14 cellular contexts compared by ENCODE assay signal in genomic region chr20:64076061-64076997, GRCh38. TPM values are rescaled to one million over a fixed set of nuclear protein-coding genes. Genes with fewer than 3 reads are reported as not detected.
DNase-seq lines count a peak whose midpoint lies in the region; ATAC-seq and TF ChIP-seq lines count a peak whose summit lies in the region.
"Had no signal": no experiment of that assay in that cellular context is flagged by ENCODE, and none has a peak within 500 bp of the region (broad histone marks: within the 10 kb centered on the region; RNA-seq: fewer than 3 reads in every experiment).

No MANE protein-coding gene starts in this region.

- POLR2A ChIA-PET in naive thymus-derived CD8-positive, alpha-beta T cell (lab: Charles Lee), result interaction anchor here (0.6 to 4.7 kb wide), 8 partner anchors 9 to 120 kb away, joined by 3 to 47 read pairs (median 13); partner anchors contain the start of genes TCEA2 and UCKL1

- peaks cover 3% of the 10 kb centered on the region for H3K36me3 Mint-ChIP-seq in CD4-positive, CD25-positive, alpha-beta regulatory T cell
- no peaks in the 10 kb centered on the region for H3K36me3 Mint-ChIP-seq in activated naive CD8-positive, alpha-beta T cell
- peaks cover 0 to 33% (median 0%) of the 10 kb centered on the region in 3 donors for H3K36me3 Mint-ChIP-seq in naive thymus-derived CD8-positive, alpha-beta T cell

- in situ Hi-C loops in ACHN (cut with HindIII; ENCODE audit: low pct_ligation_motif_present, low pct_unique_long_range_greater_than_20kb, low sequenced_read_pairs), result no loop called here

- DNase-seq in CD4-positive, CD25-positive, alpha-beta regulatory T cell, result no peak
- DNase-seq in naive thymus-derived CD8-positive, alpha-beta T cell, result no peak
- DNase-seq in ACHN (no peak), NCI-H2227 (lab: John Stamatoyannopoulos, UW; ENCODE audit: unreplicated experiment) (no peak)
- DNase-seq: mammary epithelial cell; NCI-H1092 treated with DMSO at 0.1 percent for 48 hours; NCI-H510A; stimulated activated CD4-positive, alpha-beta T cell treated with anti-CD3 and anti-CD28 coated beads, Interleukin-2, amount 100 ng/mL, for 48 hours; stimulated activated naive CD4-positive, alpha-beta T cell treated with Interleukin-2 at 50 U/mL for 16 hours had no signal

- peaks cover 20% of the 10 kb centered on the region for H3K36me3 ChIP-seq in CD4-positive, CD25-positive, alpha-beta regulatory T cell (ENCODE audit: control insufficient read depth, insufficient read depth, low read length)
- H3K36me3 ChIP-seq: pancreas had no signal

- peak overlapping the region; percentile 68 for H3K27ac ChIP-seq in CD4-positive, CD25-positive, alpha-beta regulatory T cell (ENCODE audit: insufficient read depth, low read length, poor library complexity, severe bottlenecking)
- H3K27ac ChIP-seq: pancreas had no signal

- peak overlapping the region; percentile 29 to 93 (median 48) for H3K4me3 Mint-ChIP-seq in CD4-positive, CD25-positive, alpha-beta regulatory T cell
- H3K4me3 Mint-ChIP-seq in activated naive CD8-positive, alpha-beta T cell, result no peak overlapping the region
- H3K4me3 Mint-ChIP-seq in naive thymus-derived CD8-positive, alpha-beta T cell, result peak overlapping the region in 9 of 10 donors; percentile 14 to 95 (median 39)

- H3K4me3 ChIP-seq in CD4-positive, CD25-positive, alpha-beta regulatory T cell (ENCODE audit: low read depth, low read length), result no peak overlapping the region
- H3K4me3 ChIP-seq in GM12875 (ENCODE audit: low read depth, low read length), result peak overlapping the region; percentile 71

- no peaks in the 10 kb centered on the region for H3K27me3 ChIP-seq in CD4-positive, CD25-positive, alpha-beta regulatory T cell (ENCODE audit: control insufficient read depth, insufficient read depth, low read length)
- H3K27me3 ChIP-seq: pancreas had no signal

- TF ChIP-seq CTCF in GM12875 (IDR thresholded peaks at IDR 0.05; ENCODE audit: borderline replicate concordance, insufficient read depth, low read depth, low read length), result no peak

- peak overlapping the region in 1 of 3 donors; percentile 66 for H3K27ac Mint-ChIP-seq in CD4-positive, CD25-positive, alpha-beta regulatory T cell
- H3K27ac Mint-ChIP-seq in activated naive CD8-positive, alpha-beta T cell, result peak overlapping the region; percentile 79
- H3K27ac Mint-ChIP-seq in naive thymus-derived CD8-positive, alpha-beta T cell, result peak overlapping the region in 8 of 10 donors; percentile 15 to 88 (median 60)

- no peak for ATAC-seq in CD4-positive, CD25-positive, alpha-beta regulatory T cell (ENCODE audit: low read depth in 2 of 2)
- ATAC-seq in naive thymus-derived CD8-positive, alpha-beta T cell, result no peak
- ATAC-seq in GM21447 (IDR thresholded peaks at IDR 0.05; ENCODE audit: unreplicated experiment) (no peak), HG03442 (IDR thresholded peaks at IDR 0.05; ENCODE audit: unreplicated experiment) (no peak)
- ATAC-seq: pancreas had no signal

- peaks cover 0 to 36% (median 8%) of the 10 kb centered on the region in 4 donors for H3K4me1 Mint-ChIP-seq in CD4-positive, CD25-positive, alpha-beta regulatory T cell
- H3K4me1 Mint-ChIP-seq in activated naive CD8-positive, alpha-beta T cell (ENCODE audit: low read depth), result peaks cover 16% of the 10 kb centered on the region
- H3K4me1 Mint-ChIP-seq in naive thymus-derived CD8-positive, alpha-beta T cell, result peaks cover 9 to 48% (median 36%) of the 10 kb centered on the region in 4 donors

- no peaks in the 10 kb centered on the region for H3K9me3 ChIP-seq in CD4-positive, CD25-positive, alpha-beta regulatory T cell (ENCODE audit: control insufficient read depth in 2 of 2, low read length in 2 of 2)
- H3K9me3 ChIP-seq: pancreas had no signal

- H3K4me1 ChIP-seq in CD4-positive, CD25-positive, alpha-beta regulatory T cell (ENCODE audit: control insufficient read depth, insufficient read depth, low read length, poor library complexity, severe bottlenecking), result peaks cover 38% of the 10 kb centered on the region

- H3K9me3 Mint-ChIP-seq in CD4-positive, CD25-positive, alpha-beta regulatory T cell, result no peaks in the 10 kb centered on the region
- no peaks in the 10 kb centered on the region for H3K9me3 Mint-ChIP-seq in activated naive CD8-positive, alpha-beta T cell (ENCODE audit: low read depth)
- no peaks in the 10 kb centered on the region for H3K9me3 Mint-ChIP-seq in naive thymus-derived CD8-positive, alpha-beta T cell

- no peaks in the 10 kb centered on the region for H3K27me3 Mint-ChIP-seq in CD4-positive, CD25-positive, alpha-beta regulatory T cell
- no peaks in the 10 kb centered on the region for H3K27me3 Mint-ChIP-seq in activated naive CD8-positive, alpha-beta T cell
- H3K27me3 Mint-ChIP-seq in naive thymus-derived CD8-positive, alpha-beta T cell, result no peaks in the 10 kb centered on the region

RNA-seq across cellular contexts. Expression of gene RGS19, which starts 3.0 kb away (rescaled TPM):
- total RNA-seq in CD4-positive, CD25-positive, alpha-beta regulatory T cell, result 50.7 TPM
- 100 to 1,000 TPM in 2 of 4 donors, 10 to 100 TPM in 2; 79.4 to 105 (median 95.0) TPM for polyA plus RNA-seq in CD4-positive, CD25-positive, alpha-beta regulatory T cell
- total RNA-seq in naive thymus-derived CD8-positive, alpha-beta T cell, result 10 to 100 TPM; 16.9 to 20.7 TPM
- 10 to 100 TPM; 50.9 to 67.5 (median 59.4) TPM for polyA plus RNA-seq in naive thymus-derived CD8-positive, alpha-beta T cell

RNA-seq across cellular contexts. Expression of gene OPRL1, which starts 3.6 kb away (rescaled TPM):
- 1.3 TPM for total RNA-seq in CD4-positive, CD25-positive, alpha-beta regulatory T cell
- polyA plus RNA-seq in CD4-positive, CD25-positive, alpha-beta regulatory T cell, result 1 to 10 TPM in 1 of 4 donors, under 1 TPM in 3; 0.58 to 1.1 (median 0.59) TPM
- total RNA-seq in naive thymus-derived CD8-positive, alpha-beta T cell, result 1 to 10 TPM in 1 of 2 experiments, under 1 TPM in 1; 0.91 to 1.1 TPM
- polyA plus RNA-seq in naive thymus-derived CD8-positive, alpha-beta T cell, result 1 to 10 TPM in 1 of 3 donors, under 1 TPM in 2; 0.77 to 1.6 (median 0.82) TPM

RNA-seq across cellular contexts. Expression of gene LKAAEAR1, which starts 7.9 kb away (rescaled TPM):
- not detected for total RNA-seq in CD4-positive, CD25-positive, alpha-beta regulatory T cell
- polyA plus RNA-seq in CD4-positive, CD25-positive, alpha-beta regulatory T cell, result 1 to 10 TPM in 1 of 4 donors, under 1 TPM in 1, not detected in 2; 0.42 to 1.4 TPM
- not detected for total RNA-seq in naive thymus-derived CD8-positive, alpha-beta T cell
- 1 to 10 TPM in 1 of 3 donors, under 1 TPM in 1, not detected in 1; 0.63 to 1.1 TPM for polyA plus RNA-seq in naive thymus-derived CD8-positive, alpha-beta T cell
- polyA plus RNA-seq: pancreas had no signal

RNA-seq across cellular contexts. Expression of gene TCEA2, which starts 13.3 kb away (rescaled TPM):
- 24.8 TPM for total RNA-seq in CD4-positive, CD25-positive, alpha-beta regulatory T cell
- polyA plus RNA-seq in CD4-positive, CD25-positive, alpha-beta regulatory T cell, result 10 to 100 TPM; 17.7 to 27.1 (median 20.9) TPM
- 10 to 100 TPM; 42.0 to 42.7 TPM for total RNA-seq in naive thymus-derived CD8-positive, alpha-beta T cell
- 10 to 100 TPM; 22.5 to 33.0 (median 32.1) TPM for polyA plus RNA-seq in naive thymus-derived CD8-positive, alpha-beta T cell

RNA-seq across cellular contexts. Expression of gene SOX18, which starts 26.9 kb away (rescaled TPM):
- total RNA-seq in CD4-positive, CD25-positive, alpha-beta regulatory T cell, result not detected
- polyA plus RNA-seq in CD4-positive, CD25-positive, alpha-beta regulatory T cell, result not detected
- not detected for total RNA-seq in naive thymus-derived CD8-positive, alpha-beta T cell
- not detected for polyA plus RNA-seq in naive thymus-derived CD8-positive, alpha-beta T cell
- polyA plus RNA-seq: mammary epithelial cell had no signal
